ENCODE assay signal across 17 cellular contexts in genomic region chr5:90337449-90338052, GRCh38.
A peak's percentile ranks its signal among the peaks of the same experiment; 100 is the strongest.
DNase-seq lines count a peak whose midpoint lies in the region; ATAC-seq and TF ChIP-seq lines count a peak whose summit lies in the region.
"Had no signal": no experiment of that assay in that cellular context is flagged by ENCODE, and none has a peak within 500 bp of the region (broad histone marks: within the 10 kb centered on the region; RNA-seq: fewer than 3 reads in every experiment).

No MANE protein-coding gene starts in this region.

- no peak overlapping the region for H3K4me2 ChIP-seq in GM23338

- H3K27me3 Mint-ChIP-seq in GM23338 (ENCODE audit: insufficient read depth, low read depth, poor library complexity), result peaks cover 2% of the 10 kb centered on the region
- peaks cover 0 to 2% (median 0%) of the 10 kb centered on the region in 3 donors for H3K27me3 Mint-ChIP-seq in CD14-positive monocyte (ENCODE audit: low read depth in 3 of 3)

- DNase-seq in GM23338 (ENCODE audit: low spot score) (no peak), NCI-H226 (peak; percentile 64), fibroblast of pulmonary artery (ENCODE audit: low read depth) (peak; percentile 3), CD14-positive monocyte (ENCODE audit: low spot score) (no peak), NCI-H187 treated with DMSO at 0.1 percent for 48 hours (lab: John Stamatoyannopoulos, UW) (no peak), NCI-H446 (lab: John Stamatoyannopoulos, UW) (no peak), NOMO-1 (lab: John Stamatoyannopoulos, UW; ENCODE audit: unreplicated experiment in 2 of 2) (no peak)
- DNase-seq: 8988T; C1 segment of cervical spinal cord; CD4-positive, CD25-positive, alpha-beta regulatory T cell; CD8-positive, alpha-beta T cell; DMS153; DND-41; GM23248; HFFc6 had no signal

- no peaks in the 10 kb centered on the region for H3K79me2 ChIP-seq in GM23338 (replicated peaks; ENCODE audit: insufficient read depth)

- H3K27ac ChIP-seq in GM23338 (ENCODE audit: low read depth), result no peak overlapping the region
- H3K27ac ChIP-seq in liver (ENCODE audit: low read depth in 1 of 2, low read length in 2 of 2), result no peak overlapping the region
- H3K27ac ChIP-seq: GM23248 had no signal

- no peaks in the 10 kb centered on the region for H4K20me1 ChIP-seq in GM23338 (replicated peaks; ENCODE audit: insufficient read depth)

- no peaks in the 10 kb centered on the region for H3K9me2 ChIP-seq in GM23338 (ENCODE audit: insufficient read depth)

- no peaks in the 10 kb centered on the region for H3K36me3 Mint-ChIP-seq in GM23338 (ENCODE audit: low read depth)
- no peaks in the 10 kb centered on the region for H3K36me3 Mint-ChIP-seq in CD14-positive monocyte
- H3K36me3 Mint-ChIP-seq: CD4-positive, CD25-positive, alpha-beta regulatory T cell; CD8-positive, alpha-beta T cell had no signal

- WGBS in liver, result 48% methylated on average over 5 of the region's 5 CpGs

- H3K27ac Mint-ChIP-seq in GM23338, result no peak overlapping the region
- H3K27ac Mint-ChIP-seq in CD14-positive monocyte, result peak overlapping the region in 1 of 7 donors; percentile 69
- H3K27ac Mint-ChIP-seq: CD4-positive, CD25-positive, alpha-beta regulatory T cell; CD8-positive, alpha-beta T cell; HFFc6 had no signal

- TF ChIP-seq CTCF in GM23338 (conservative IDR thresholded peaks at IDR 0.05; ENCODE audit: low read depth in 2 of 2), result no peak
- TF ChIP-seq CTCF in fibroblast of pulmonary artery (IDR thresholded peaks at IDR 0.05; ENCODE audit: low read length, missing control alignments), result no peak
- TF ChIP-seq CTCF in liver (IDR thresholded peaks at IDR 0.05; ENCODE audit: low read depth, low read length, missing input control), result no peak
- TF ChIP-seq CTCF in CD14-positive monocyte (IDR thresholded peaks at IDR 0.05), result no peak

- ATAC-seq in GM23338, result no peak
- ATAC-seq: CD8-positive, alpha-beta T cell had no signal

- TF ChIP-seq RAD21 in liver (IDR thresholded peaks at IDR 0.05), result no peak

- H2AFZ ChIP-seq in GM23338, result peak overlapping the region; percentile 43; the same call in 1 of the 2 replicates
- H2AFZ ChIP-seq: GM23248 had no signal

- H3K4me3 Mint-ChIP-seq in GM23338 (no peak overlapping the region), CD14-positive monocyte (no peak overlapping the region)
- H3K4me3 Mint-ChIP-seq: CD4-positive, CD25-positive, alpha-beta regulatory T cell; CD8-positive, alpha-beta T cell; HFFc6 had no signal

- no peaks in the 10 kb centered on the region for H3K4me1 ChIP-seq in GM23338 (ENCODE audit: insufficient read depth)
- H3K4me1 ChIP-seq in liver (ENCODE audit: control insufficient read depth in 4 of 4, insufficient read depth in 4 of 4, low read length in 3 of 4), result peaks cover 0 to 7% (median 0%) of the 10 kb centered on the region in 4 donors

- intact Hi-C loops in CD14-positive monocyte (cut with micrococcal nuclease), result no loop called here

- H3K4me3 ChIP-seq in GM23338, result no peak overlapping the region
- no peak overlapping the region for H3K4me3 ChIP-seq in fibroblast of pulmonary artery (replicated peaks; ENCODE audit: low read depth, low read length)
- no peak overlapping the region for H3K4me3 ChIP-seq in liver (ENCODE audit: low read depth in 1 of 3, low read length in 3 of 3)
- H3K4me3 ChIP-seq: GM23248, HAP-1 had no signal

- H3K36me3 ChIP-seq in GM23338 (ENCODE audit: insufficient read depth) (no peaks in the 10 kb centered on the region), liver (ENCODE audit: control insufficient read depth in 4 of 4, insufficient read depth in 3 of 4, low read depth in 1 of 4, low read length in 3 of 4) (no peaks in the 10 kb centered on the region)
- H3K36me3 ChIP-seq: HAP-1 had no signal

- no peaks in the 10 kb centered on the region for H3K9me3 ChIP-seq in liver (ENCODE audit: control insufficient read depth in 4 of 4, low read length in 3 of 4)
- H3K9me3 ChIP-seq: HAP-1 had no signal

- H3K9me3 Mint-ChIP-seq in GM23338 (no peaks in the 10 kb centered on the region), CD14-positive monocyte (peaks cover 0 to 6% (median 0%) of the 10 kb centered on the region in 7 donors)
- H3K9me3 Mint-ChIP-seq: CD4-positive, CD25-positive, alpha-beta regulatory T cell; CD8-positive, alpha-beta T cell had no signal

- no peak overlapping the region for H3K9ac ChIP-seq in liver (ENCODE audit: low read depth in 1 of 2, low read length in 2 of 2)
- H3K9ac ChIP-seq: GM23248 had no signal

- H3K27me3 ChIP-seq in GM23338 (ENCODE audit: insufficient read depth) (no peaks in the 10 kb centered on the region), liver (ENCODE audit: control insufficient read depth in 4 of 4, insufficient read depth in 4 of 4, low read length in 3 of 4) (peaks cover 0 to under 1% (median 0%) of the 10 kb centered on the region in 4 donors)

- no peaks in the 10 kb centered on the region for H3F3A ChIP-seq in GM23338 (replicated peaks; ENCODE audit: low read depth)

- H3K4me1 Mint-ChIP-seq in GM23338 (peaks cover 7% of the 10 kb centered on the region; the same call in 2 of the 3 replicates), CD14-positive monocyte (no peaks in the 10 kb centered on the region)
- H3K4me1 Mint-ChIP-seq: CD4-positive, CD25-positive, alpha-beta regulatory T cell had no signal

TF ChIP-seq in GM23338, 12 proteins besides CTCF, POLR2A, EP300 and RAD21 (continues in another document):
- TF ChIP-seq ZNF331 (CRISPR knock-in tag; IDR thresholded peaks at IDR 0.05; ENCODE audit: low read depth), result no peak
- no peak for TF ChIP-seq REST (IDR thresholded peaks at IDR 0.05; ENCODE audit: unreplicated experiment)
- TF ChIP-seq POLR2AphosphoS5 (IDR thresholded peaks at IDR 0.05; ENCODE audit: low read depth), result no peak
- no peak for TF ChIP-seq ZNF114 (CRISPR knock-in tag; IDR thresholded peaks at IDR 0.05)
- TF ChIP-seq EZH2 (IDR thresholded peaks at IDR 0.05; ENCODE audit: low read depth, unreplicated experiment), result no peak
- TF ChIP-seq JUNB (IDR thresholded peaks at IDR 0.05; ENCODE audit: unreplicated experiment), result no peak
- no peak for TF ChIP-seq EZH2phosphoT487 (IDR thresholded peaks at IDR 0.05; ENCODE audit: unreplicated experiment)
- no peak for TF ChIP-seq NANOG (IDR thresholded peaks at IDR 0.05; ENCODE audit: borderline replicate concordance)

TF ChIP-seq in liver, 16 proteins besides CTCF, POLR2A, EP300 and RAD21 (continues in another document):
- TF ChIP-seq RXRA (IDR thresholded peaks at IDR 0.05), result peak; percentile 58 to 62
- peak in 1 of 2 donors; percentile 55 for TF ChIP-seq EGR1 (IDR thresholded peaks at IDR 0.05; ENCODE audit: low read depth in 2 of 2)
- TF ChIP-seq GABPA (IDR thresholded peaks at IDR 0.05 in 1 of 2, conservative IDR thresholded peaks at IDR 0.05 in 1 of 2), result no peak
- TF ChIP-seq TAF1 (conservative IDR thresholded peaks at IDR 0.05), result no peak
- TF ChIP-seq HNF4G (IDR thresholded peaks at IDR 0.05), result peak; percentile 44
- peak; percentile 77 to 85 for TF ChIP-seq HNF4A (conservative IDR thresholded peaks at IDR 0.05)
- no peak for TF ChIP-seq ZBTB33 (IDR thresholded peaks at IDR 0.05)
- no peak for TF ChIP-seq FOXA1 (IDR thresholded peaks at IDR 0.05)
- TF ChIP-seq MAX (IDR thresholded peaks at IDR 0.05), result peak; percentile 65
- TF ChIP-seq REST (IDR thresholded peaks at IDR 0.05), result no peak
- TF ChIP-seq YY1 (IDR thresholded peaks at IDR 0.05), result peak; percentile 13
- TF ChIP-seq JUND (IDR thresholded peaks at IDR 0.05), result peak in 1 of 2 donors; percentile 40
- peak; percentile 42 for TF ChIP-seq SP1 (IDR thresholded peaks at IDR 0.05)
- TF ChIP-seq FOXA2 (IDR thresholded peaks at IDR 0.05), result no peak
- peak; percentile 65 for TF ChIP-seq NR2F2 (IDR thresholded peaks at IDR 0.05)

Comparison
In these comparisons a context has a peak if more than half of its experiments do, and no peak if none do; other contexts are left out.
1. DNase-seq: peak in NCI-H226 (single experiment) and fibroblast of pulmonary artery (single experiment); none in GM23338 (single experiment), CD14-positive monocyte (single experiment), NCI-H187 treated with DMSO at 0.1 percent for 48 hours (single experiment), NCI-H446 (0 of 2) and NOMO-1 (0 of 2).